In the genomic region with DNA sequence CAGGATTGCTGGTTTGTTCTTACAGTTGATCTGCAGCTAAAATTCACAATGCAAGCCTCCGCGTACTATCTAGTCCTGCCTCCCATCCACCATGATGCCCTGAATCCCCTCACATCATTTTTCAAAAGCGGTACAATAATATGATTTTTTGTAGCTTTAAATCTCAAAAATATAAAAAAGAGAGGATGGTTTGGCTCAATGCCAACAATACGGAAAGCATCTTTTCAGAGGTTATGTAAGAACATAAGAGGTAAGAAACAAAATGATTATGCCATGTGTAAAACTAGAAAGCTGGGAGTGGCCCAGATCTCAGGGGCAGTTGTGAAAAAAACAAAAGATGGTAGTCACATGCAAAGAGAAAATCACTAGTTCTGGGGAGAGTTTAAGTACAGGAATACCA, we compare ENCODE assay signal across 18 cellular contexts. TPM values are rescaled to one million over a fixed set of nuclear protein-coding genes. Genes with fewer than 3 reads are reported as not detected.
DNase-seq lines count a peak whose midpoint lies in the region; ATAC-seq, FAIRE-seq and TF ChIP-seq lines count a peak whose summit lies in the region.
"Had no signal": no experiment of that assay in that cellular context is flagged by ENCODE, and none has a peak within 500 bp of the region (broad histone marks: within the 10 kb centered on the region; RNA-seq: fewer than 3 reads in every experiment).

No MANE protein-coding gene starts in this region.

- no peaks in the 10 kb centered on the region for H3K79me2 ChIP-seq in SK-N-SH (ENCODE audit: insufficient read depth)
- H3K79me2 ChIP-seq in K562 (ENCODE audit: control insufficient read depth, insufficient read depth, low read length) = no peaks in the 10 kb centered on the region

- H2AFZ ChIP-seq in SK-N-SH (ENCODE audit: low read depth) (no peak overlapping the region), K562 (ENCODE audit: low read depth, low read length) (no peak overlapping the region)

- H3K27ac ChIP-seq in SK-N-SH (ENCODE audit: low read depth in 2 of 2, low read length in 1 of 2) (no peak overlapping the region), K562 (ENCODE audit: extremely low read depth, low read depth, low read length) (no peak overlapping the region)

- H3K36me3 ChIP-seq in SK-N-SH (replicated peaks in 1 of 2; ENCODE audit: control insufficient read depth in 1 of 2, insufficient read depth in 2 of 2, low read length in 1 of 2) (no peaks in the 10 kb centered on the region), K562 (ENCODE audit: control insufficient read depth, insufficient read depth, low read length) (no peaks in the 10 kb centered on the region)

- TF ChIP-seq RAD21 in SK-N-SH (IDR thresholded peaks at IDR 0.05; ENCODE audit: low read length) (no peak), Ishikawa (IDR thresholded peaks at IDR 0.05; ENCODE audit: low read depth) (no peak), K562 (CRISPR knock-in tag; conservative IDR thresholded peaks at IDR 0.05 in 1 of 2, IDR thresholded peaks at IDR 0.05 in 1 of 2) (no peak)

- H3K9me2 ChIP-seq in SK-N-SH = no peaks in the 10 kb centered on the region

- H3K9me3 ChIP-seq in SK-N-SH (0 out of 2 replicates have a peak, but pooled peaks cover 3% of the 10 kb centered on the region), K562 (replicated peaks; ENCODE audit: control insufficient read depth, insufficient read depth, low read depth, low read length) (0 out of 2 replicates have a peak, but pooled peaks cover 2% of the 10 kb centered on the region)

- H3F3A ChIP-seq in SK-N-SH (replicated peaks; ENCODE audit: insufficient read depth) = no peaks in the 10 kb centered on the region

- CTCF ChIA-PET in SK-N-SH (lab: Yijun Ruan, JAX) (no interaction called here), K562 (lab: Yijun Ruan, JAX; ENCODE audit: low intra/inter-chr PET ratio) (no interaction called here)

- no TSS peak for BruUV-seq in K562 (replicated peaks; lab: Mats Ljungman, UMichigan)

- intact Hi-C loops in K562 (cut with micrococcal nuclease) = no loop called here

- H3K9ac ChIP-seq in SK-N-SH = no peak overlapping the region
- H3K9ac ChIP-seq in K562 (ENCODE audit: insufficient read depth in 1 of 2, low read depth in 2 of 2, low read length in 2 of 2) = no peak overlapping the region

- H3K27me3 ChIP-seq in SK-N-SH (ENCODE audit: insufficient read depth) = no peaks in the 10 kb centered on the region
- H3K27me3 ChIP-seq in K562 (ENCODE audit: control insufficient read depth in 2 of 2, insufficient read depth in 2 of 2, low read length in 2 of 2) = no peaks in the 10 kb centered on the region

- FAIRE-seq in K562 (lab: Jason Lieb, UNC) = no peak
- FAIRE-seq: GM12891, GM18507, H1 had no signal

- ATAC-seq in SK-N-SH treated with all-trans-retinoic acid at 6 μM for 48 hours (no peak), K562 (no peak), GM18520 (IDR thresholded peaks at IDR 0.05; ENCODE audit: unreplicated experiment) (no peak)

- H3K4me1 ChIP-seq in SK-N-SH (ENCODE audit: control insufficient read depth in 1 of 2, insufficient read depth in 2 of 2, low read depth in 1 of 2, low read length in 1 of 2) = no peaks in the 10 kb centered on the region
- no peaks in the 10 kb centered on the region for H3K4me1 ChIP-seq in K562 (replicated peaks in 1 of 2; ENCODE audit: control insufficient read depth in 2 of 2, insufficient read depth in 2 of 2, low read length in 2 of 2)

- no peak for TF ChIP-seq POLR2A in K562 (conservative IDR thresholded peaks at IDR 0.05)

- no peaks in the 10 kb centered on the region for H4K20me1 ChIP-seq in SK-N-SH (ENCODE audit: insufficient read depth)
- H4K20me1 ChIP-seq in K562 (replicated peaks; ENCODE audit: control insufficient read depth, insufficient read depth, low read length) = no peaks in the 10 kb centered on the region

- TF ChIP-seq CTCF in SK-N-SH (IDR thresholded peaks at IDR 0.05) (no peak), K562 (IDR thresholded peaks at IDR 0.05 in 2 of 3, conservative IDR thresholded peaks at IDR 0.05 in 1 of 3; ENCODE audit: insufficient read depth in 2 of 3, low read depth in 1 of 3, low read length in 3 of 3) (no peak)

- WGBS in SK-N-SH (ENCODE audit: low lambda C conversion rate) = 76% methylated on average over 4 of the region's 4 CpGs
- 69% methylated on average over 4 of the region's 4 CpGs for WGBS in K562 (ENCODE audit: insufficient coverage, low coverage, missing lambda C conversion rate)

- H3K4me3 ChIP-seq in SK-N-SH (ENCODE audit: low read depth in 2 of 2, low read length in 1 of 2) (no peak overlapping the region), K562 (no peak overlapping the region)

- in situ Hi-C loops in K562 (cut with MboI) = no loop called here

- no peaks in the 10 kb centered on the region for H3K9me1 ChIP-seq in K562 (ENCODE audit: control insufficient read depth, insufficient read depth, low read length)

- no peak for TF ChIP-seq EP300 in SK-N-SH (IDR thresholded peaks at IDR 0.05; ENCODE audit: borderline replicate concordance in 1 of 2, low read depth in 1 of 2, low read length in 1 of 2)
- TF ChIP-seq EP300 in Ishikawa (IDR thresholded peaks at IDR 0.05; ENCODE audit: borderline replicate concordance) = no peak
- no peak for TF ChIP-seq EP300 in K562 (IDR thresholded peaks at IDR 0.05; ENCODE audit: low read length)

- POLR2A ChIA-PET in SK-N-SH (lab: Yijun Ruan, JAX) (no interaction called here), K562 (lab: Yijun Ruan, JAX) (no interaction called here)

- H3K4me2 ChIP-seq in SK-N-SH = no peak overlapping the region
- H3K4me2 ChIP-seq in K562 (ENCODE audit: insufficient read depth, low read length) = no peak overlapping the region

- DNase-seq in SK-N-SH (no peak), K562 (ENCODE audit: extremely low read depth in 1 of 4, low spot score in 3 of 4) (no peak), NCI-H2196 (lab: John Stamatoyannopoulos, UW; ENCODE audit: unreplicated experiment) (no peak)
- DNase-seq: C1 segment of cervical spinal cord; Calu3; CD4-positive, alpha-beta memory T cell; COR-L47; DMS53; DMS79 treated with DMSO at 0.1 percent for 48 hours; GF-D8; H7; HCEC 1CT had no signal

TF ChIP-seq in SK-N-SH, 30 proteins besides CTCF, POLR2A, EP300 and RAD21 (continues in another document):
- no peak for TF ChIP-seq SMC3 (IDR thresholded peaks at IDR 0.05; ENCODE audit: low read depth, low read length)

TF ChIP-seq in SK-N-SH treated with all-trans-retinoic acid at 6 μM for 48 hours, 23 proteins besides CTCF, POLR2A, EP300 and RAD21 (continues in another document):
- TF ChIP-seq CSDC2 (CRISPR knock-in tag; IDR thresholded peaks at IDR 0.05) = no peak
- no peak for TF ChIP-seq TOX (CRISPR knock-in tag; IDR thresholded peaks at IDR 0.05; ENCODE audit: borderline replicate concordance)
- no peak for TF ChIP-seq PPARA (CRISPR knock-in tag; IDR thresholded peaks at IDR 0.05; ENCODE audit: borderline replicate concordance)
- TF ChIP-seq ZNF8 (CRISPR knock-in tag; IDR thresholded peaks at IDR 0.05) = no peak
- no peak for TF ChIP-seq ISL1 (CRISPR knock-in tag; IDR thresholded peaks at IDR 0.05)
- no peak for TF ChIP-seq ZC3H10 (CRISPR knock-in tag; IDR thresholded peaks at IDR 0.05)

TF ChIP-seq in Ishikawa, 13 proteins besides CTCF, POLR2A, EP300 and RAD21:
- TF ChIP-seq NFIC (IDR thresholded peaks at IDR 0.05) = peak; percentile 58; the same call in 1 of the 2 replicates
- TF ChIP-seq, protein P1, sequence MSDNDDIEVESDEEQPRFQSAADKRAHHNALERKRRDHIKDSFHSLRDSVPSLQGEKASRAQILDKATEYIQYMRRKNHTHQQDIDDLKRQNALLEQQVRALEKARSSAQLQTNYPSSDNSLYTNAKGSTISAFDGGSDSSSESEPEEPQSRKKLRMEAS (IDR thresholded peaks at IDR 0.05) = no peak

TF ChIP-seq in K562, 482 proteins besides CTCF, POLR2A, EP300 and RAD21:
- TF ChIP-seq NFIC (IDR thresholded peaks at IDR 0.05) (peak; percentile 97), NFIX (CRISPR knock-in tag; IDR thresholded peaks at IDR 0.05; ENCODE audit: low read depth) (peak; percentile 85), GABPA (tag; conservative IDR thresholded peaks at IDR 0.05; ENCODE audit: low read depth) (no peak), ZNF79 (CRISPR knock-in tag; IDR thresholded peaks at IDR 0.05; ENCODE audit: low read depth) (no peak)

RNA-seq across cellular contexts. Expression of a gene that starts 24.0 kb away (rescaled TPM):
- 28.6 and 32.8 TPM in 2 replicates for polyA plus RNA-seq in SK-N-SH (2012; rRNA removed)
- polyA plus RNA-seq in SK-N-SH (2012; cell fraction: cytosol; rRNA removed) = 16.7 and 17.4 TPM in 2 replicates
- polyA plus RNA-seq in SK-N-SH (2012; cell fraction: nucleus; rRNA removed) = 62.2 and 139 TPM in 2 replicates
- total RNA-seq in K562 (2011; cell fraction: chromatin; rRNA removed; ENCODE audit: low replicate concordance) = 214 and 221 TPM in 2 replicates
- 85.4 and 123 TPM in 2 replicates for total RNA-seq in K562 (2011; cell fraction: nucleolus; rRNA removed)
- total RNA-seq in K562 (2011; cell fraction: nucleoplasm; rRNA removed) = 120 and 131 TPM in 2 replicates
- total RNA-seq in K562 (2014; rRNA removed) = 20.7 and 36.6 TPM in 2 replicates
- total RNA-seq in K562 (2014; rRNA removed; fragmentation: Illumina TruSeq; extraction: Trizol) = 40.0 and 45.5 TPM in 2 replicates
- 36.5 and 40.2 TPM in 2 replicates for total RNA-seq in K562 (2015; rRNA removed; fragmentation: Illumina TruSeq; extraction: Trizol)
- total RNA-seq in K562 (2021) = 23.8 and 27.5 TPM in 2 replicates
- polyA plus RNA-seq in K562 (2011; rRNA removed) = 52.8 and 66.0 TPM in 2 replicates
- 12.7 and 24.5 TPM in 2 replicates for polyA plus RNA-seq in K562 (2011; cell fraction: cytosol; rRNA removed)
- polyA plus RNA-seq in K562 (2011; cell fraction: nucleus; rRNA removed) = 148 and 154 TPM in 2 replicates
- 14.1 and 18.5 TPM in 2 replicates for polyA plus RNA-seq in K562 (2012)
- polyA plus RNA-seq in K562 (2014; fragmentation: Illumina TruSeq; extraction: Trizol) = 20.2 and 25.1 TPM in 2 replicates
- polyA plus RNA-seq in K562 (2014; fragmentation: Nextera tagmentation; extraction: Ambion mirVana) = 10 to 100 TPM in 1 of 2 experiments, 1 to 10 TPM in 1; 6.7 to 12.4 TPM
- 26.2 and 31.9 TPM in 2 replicates for polyA plus RNA-seq in K562 (2014; rRNA removed)
- polyA minus RNA-seq in K562 (2011; rRNA and poly(A)+ RNA removed) = 239 and 255 TPM in 2 replicates
- 33.1 and 42.5 TPM in 2 replicates for polyA minus RNA-seq in K562 (2011; cell fraction: cytosol; rRNA and poly(A)+ RNA removed)
- polyA minus RNA-seq in K562 (2011; cell fraction: nucleus; rRNA and poly(A)+ RNA removed) = 127 and 168 TPM in 2 replicates
